9 cellular contexts compared by ENCODE assay signal in genomic region chr15:34436956-34437442, GRCh38. TPM values are rescaled to one million over a fixed set of nuclear protein-coding genes. Genes with fewer than 3 reads are reported as not detected.
A peak's percentile ranks its signal among the peaks of the same experiment; 100 is the strongest.
DNase-seq lines count a peak whose midpoint lies in the region; ATAC-seq, FAIRE-seq and TF ChIP-seq lines count a peak whose summit lies in the region.
"Had no signal": no experiment of that assay in that cellular context is flagged by ENCODE, and none has a peak within 500 bp of the region (broad histone marks: within the 10 kb centered on the region; RNA-seq: fewer than 3 reads in every experiment).

No MANE protein-coding gene starts in this region.

- intact Hi-C loops in ascending aorta (cut with DNase I): no loop called here

- H3K27ac ChIP-seq in ascending aorta (peak overlapping the region; percentile 34 to 70), iPS-18a (ENCODE audit: low read length) (no peak overlapping the region)

- peak overlapping the region; percentile 39 for H3K9ac ChIP-seq in iPS-18a (ENCODE audit: low read length)

- DNase-seq in GM12891 (ENCODE audit: insufficient read length, low spot score): peak; percentile 52
- no peak for DNase-seq in ascending aorta (ENCODE audit: low spot score in 2 of 2)
- DNase-seq in stimulated activated CD4-positive, alpha-beta T cell treated with anti-CD3 and anti-CD28 coated beads, Interleukin-12 subunit alpha, Interleukin-12 subunit beta, amount 100 ng/mL, for 4 hours: peak; percentile 49
- DNase-seq in SHP77 treated with DMSO at 0.1 percent for 48 hours (lab: John Stamatoyannopoulos, UW): no peak
- no peak for DNase-seq in NCI-H524 treated with DMSO at 0.1 percent for 48 hours (lab: John Stamatoyannopoulos, UW)

- H3K36me3 ChIP-seq in ascending aorta: no peaks in the 10 kb centered on the region
- H3K36me3 ChIP-seq in iPS-18a (ENCODE audit: control insufficient read depth, low read depth, low read length): no peaks in the 10 kb centered on the region

- H3K4me3 ChIP-seq in ascending aorta: peak overlapping the region; percentile 54 to 97
- peak overlapping the region; percentile 67 for H3K4me3 ChIP-seq in iPS-18a (ENCODE audit: low read length)

- TF ChIP-seq CTCF in ascending aorta (IDR thresholded peaks at IDR 0.05): no peak

- FAIRE-seq in GM12891 (lab: Jason Lieb, UNC): no peak
- FAIRE-seq: frontal cortex had no signal

- no peak for TF ChIP-seq POLR2A in GM12891 (IDR thresholded peaks at IDR 0.05; ENCODE audit: low read depth, low read length)

- H3K27me3 ChIP-seq in ascending aorta (no peaks in the 10 kb centered on the region), iPS-18a (ENCODE audit: control insufficient read depth, insufficient read depth, low read length) (peaks cover 33% of the 10 kb centered on the region)

- H3K9me3 ChIP-seq in ascending aorta: no peaks in the 10 kb centered on the region
- no peaks in the 10 kb centered on the region for H3K9me3 ChIP-seq in iPS-18a (ENCODE audit: control insufficient read depth, low read depth, low read length)

- ATAC-seq in HG02588 (IDR thresholded peaks at IDR 0.05; ENCODE audit: unreplicated experiment): peak; percentile 43
- peak; percentile 77 for ATAC-seq in SK-N-SH treated with all-trans-retinoic acid at 6 μM for 48 hours

- H3K4me1 ChIP-seq in ascending aorta: no peaks in the 10 kb centered on the region
- no peaks in the 10 kb centered on the region for H3K4me1 ChIP-seq in iPS-18a (ENCODE audit: control insufficient read depth, low read depth, low read length)

TF ChIP-seq in GM12891, 5 proteins besides CTCF, POLR2A, EP300 and RAD21:
- TF ChIP-seq SPI1 (IDR thresholded peaks at IDR 0.05; ENCODE audit: low read depth, low read length) (no peak), PAX5 (IDR thresholded peaks at IDR 0.05; ENCODE audit: insufficient read depth, low read length, severe bottlenecking) (no peak), POLR2AphosphoS5 (IDR thresholded peaks at IDR 0.05; ENCODE audit: low read depth, low read length) (no peak), POU2F2 (IDR thresholded peaks at IDR 0.05; ENCODE audit: low read depth, low read length) (no peak), TAF1 (IDR thresholded peaks at IDR 0.05; ENCODE audit: low read depth, low read length) (no peak)

TF ChIP-seq in SK-N-SH treated with all-trans-retinoic acid at 6 μM for 48 hours, 23 proteins besides CTCF, POLR2A, EP300 and RAD21:
- TF ChIP-seq GLIS3 (CRISPR knock-in tag; IDR thresholded peaks at IDR 0.05) (no peak), ESRRG (CRISPR knock-in tag; IDR thresholded peaks at IDR 0.05) (no peak), OSR1 (CRISPR knock-in tag; IDR thresholded peaks at IDR 0.05) (no peak), CSDC2 (CRISPR knock-in tag; IDR thresholded peaks at IDR 0.05) (no peak), BACH2 (CRISPR knock-in tag; IDR thresholded peaks at IDR 0.05; ENCODE audit: borderline replicate concordance) (no peak), ISL1 (CRISPR knock-in tag; IDR thresholded peaks at IDR 0.05) (no peak), ZFP3 (CRISPR knock-in tag; IDR thresholded peaks at IDR 0.05) (no peak), ZNF565 (CRISPR knock-in tag; conservative IDR thresholded peaks at IDR 0.05; ENCODE audit: low read depth) (no peak), TOX (CRISPR knock-in tag; IDR thresholded peaks at IDR 0.05; ENCODE audit: borderline replicate concordance) (no peak), CREB5 (CRISPR knock-in tag; IDR thresholded peaks at IDR 0.05; ENCODE audit: low read depth) (no peak), TCF4 (CRISPR knock-in tag; IDR thresholded peaks at IDR 0.05; ENCODE audit: borderline replicate concordance) (no peak), PPARA (CRISPR knock-in tag; IDR thresholded peaks at IDR 0.05; ENCODE audit: borderline replicate concordance) (no peak), ZFP30 (CRISPR knock-in tag; IDR thresholded peaks at IDR 0.05) (no peak), ARNTL (CRISPR knock-in tag; IDR thresholded peaks at IDR 0.05; ENCODE audit: borderline replicate concordance, low read depth) (no peak)
- TF ChIP-seq, protein P1, sequence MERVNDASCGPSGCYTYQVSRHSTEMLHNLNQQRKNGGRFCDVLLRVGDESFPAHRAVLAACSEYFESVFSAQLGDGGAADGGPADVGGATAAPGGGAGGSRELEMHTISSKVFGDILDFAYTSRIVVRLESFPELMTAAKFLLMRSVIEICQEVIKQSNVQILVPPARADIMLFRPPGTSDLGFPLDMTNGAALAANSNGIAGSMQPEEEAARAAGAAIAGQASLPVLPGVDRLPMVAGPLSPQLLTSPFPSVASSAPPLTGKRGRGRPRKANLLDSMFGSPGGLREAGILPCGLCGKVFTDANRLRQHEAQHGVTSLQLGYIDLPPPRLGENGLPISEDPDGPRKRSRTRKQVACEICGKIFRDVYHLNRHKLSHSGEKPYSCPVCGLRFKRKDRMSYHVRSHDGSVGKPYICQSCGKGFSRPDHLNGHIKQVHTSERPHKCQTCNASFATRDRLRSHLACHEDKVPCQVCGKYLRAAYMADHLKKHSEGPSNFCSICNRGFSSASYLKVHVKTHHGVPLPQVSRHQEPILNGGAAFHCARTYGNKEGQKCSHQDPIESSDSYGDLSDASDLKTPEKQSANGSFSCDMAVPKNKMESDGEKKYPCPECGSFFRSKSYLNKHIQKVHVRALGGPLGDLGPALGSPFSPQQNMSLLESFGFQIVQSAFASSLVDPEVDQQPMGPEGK (CRISPR knock-in tag; IDR thresholded peaks at IDR 0.05; ENCODE audit: borderline replicate concordance): no peak

RNA-seq across cellular contexts. Expression of gene GOLGA8A, which starts 0.6 kb away (rescaled TPM):
- 183 TPM for polyA plus RNA-seq in GM12891 (2012; ENCODE audit: low read depth, missing spikeins)
- total RNA-seq in ascending aorta: 35.0 TPM

Comparison
In these comparisons a context has a peak if more than half of its experiments do, and no peak if none do; other contexts are left out.
1. DNase-seq: peak in GM12891 (single experiment) and stimulated activated CD4-positive, alpha-beta T cell treated with anti-CD3 and anti-CD28 coated beads, Interleukin-12 subunit alpha, Interleukin-12 subunit beta, amount 100 ng/mL, for 4 hours (single experiment); none in ascending aorta (0 of 2), SHP77 treated with DMSO at 0.1 percent for 48 hours (single experiment) and NCI-H524 treated with DMSO at 0.1 percent for 48 hours (single experiment).